ENCODE assay signal across 29 cellular contexts in the genomic region with DNA sequence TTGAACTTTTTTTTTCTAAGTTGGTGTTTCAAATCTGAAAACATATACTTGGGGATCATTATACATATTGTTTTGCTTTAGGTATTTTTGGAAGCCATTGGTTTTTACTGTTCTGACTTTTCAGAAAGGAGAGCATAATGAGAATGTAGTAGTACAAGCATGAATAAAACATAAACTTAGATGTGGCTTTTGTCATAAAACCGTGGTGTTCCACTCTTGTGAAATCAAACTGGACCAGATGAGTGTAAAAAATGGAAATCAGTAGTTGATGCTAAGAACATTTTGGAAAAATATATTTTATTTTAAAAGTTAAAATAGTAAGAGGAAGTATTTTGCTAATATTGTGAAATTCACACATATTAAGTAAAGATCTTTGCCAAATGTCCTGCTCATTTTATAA. TPM values are rescaled to one million over a fixed set of nuclear protein-coding genes. Genes with fewer than 3 reads are reported as not detected.
"Had no signal": no experiment of that assay in that cellular context is flagged by ENCODE, and none has a peak within 500 bp of the region (broad histone marks: within the 10 kb centered on the region; RNA-seq: fewer than 3 reads in every experiment).

No MANE protein-coding gene starts in this region.

- H3K9me3 ChIP-seq: gastrocnemius medialis had no signal

- H3K4me3 ChIP-seq: esophagus muscularis mucosa, gastrocnemius medialis had no signal

- H3K9me3 Mint-ChIP-seq: activated CD4-positive, alpha-beta T cell treated with anti-CD3 and anti-CD28 coated beads, Interleukin-2, amount 10 ng/mL, durations not matched to agents 7 days and 5 days; activated CD8-positive, alpha-beta T cell treated with anti-CD3 and anti-CD28 coated beads for 36 hours; activated T-cell treated with anti-CD3 and anti-CD28 coated beads, Interleukin-2, amount 50 U/mL, for 4 hours; activated T-helper 17 cell treated with anti-CD3 and anti-CD28 coated beads, Interleukin-2, amount 50 U/mL, for 72 hours; T-helper 2 cell treated with Interferon-gamma antibody and Interleukin-4, amounts not matched to agents 5 μg/mL and 100 μg/mL, for 36 hours; WTC11 had no signal

- H3K27me3 Mint-ChIP-seq: effector memory CD8-positive, alpha-beta T cell had no signal

- H3K36me3 ChIP-seq: brain microvascular endothelial cell, esophagus muscularis mucosa, gastrocnemius medialis had no signal

- H3K4me3 Mint-ChIP-seq: activated CD4-positive, alpha-beta T cell treated with anti-CD3 and anti-CD28 coated beads, Interleukin-2, amount 10 ng/mL, durations not matched to agents 7 days and 5 days; activated CD8-positive, alpha-beta T cell treated with anti-CD3 and anti-CD28 coated beads for 36 hours; activated naive CD8-positive, alpha-beta T cell; activated T-cell treated with anti-CD3 and anti-CD28 coated beads, Interleukin-2, amount 50 U/mL, for 4 hours; activated T-helper 17 cell treated with anti-CD3 and anti-CD28 coated beads, Interleukin-2, amount 50 U/mL, for 72 hours; effector memory CD8-positive, alpha-beta T cell; T-helper 17 cell; T-helper 2 cell treated with Interferon-gamma antibody and Interleukin-4, amounts not matched to agents 5 μg/mL and 100 μg/mL, for 36 hours; WTC11 had no signal

- DNase-seq: activated CD4-positive, alpha-beta T cell treated with anti-CD3 and anti-CD28 coated beads for 1 hour; activated CD4-positive, alpha-beta T cell treated with anti-CD3 and anti-CD28 coated beads for 4 hours; activated CD4-positive, alpha-beta T cell treated with anti-CD3 and anti-CD28 coated beads, Interleukin-2, amount 10 ng/mL, durations not matched to agents 7 days and 5 days; activated CD4-positive, alpha-beta T cell treated with anti-CD3 and anti-CD28 coated beads, Interleukin-2, amount 50 U/mL, for 4 hours; activated CD8-positive, alpha-beta memory T cell treated with anti-CD3 and anti-CD28 coated beads for 24 hours; activated CD8-positive, alpha-beta T cell treated with anti-CD3 and anti-CD28 coated beads for 36 hours; activated effector memory CD4-positive, alpha-beta T cell treated with Interleukin-2 at 50 U/mL for 16 hours; activated gamma-delta T cell treated with Interleukin-2 at 50 U/mL for 16 hours; activated naive CD4-positive, alpha-beta T cell treated with anti-CD3 and anti-CD28 coated beads, Interleukin-2, amount 50 U/mL, for 16 hours; activated naive CD4-positive, alpha-beta T cell treated with Interleukin-2 at 50 U/mL for 16 hours; activated T-cell treated with anti-CD3 and anti-CD28 coated beads, Interleukin-2, amount 50 U/mL, for 4 hours; amniotic stem cell; brain microvascular endothelial cell; caudate nucleus; cortex of kidney; dermis blood vessel endothelial cell; effector CD4-positive, alpha-beta T cell; effector memory CD8-positive, alpha-beta T cell; erythroblast; foreskin keratinocyte; gastrocnemius medialis; glutamatergic neuron; T-helper 1 cell; T-helper 17 cell had no signal

- H3K4me1 ChIP-seq: foreskin keratinocyte had no signal

- ATAC-seq: activated CD8-positive, alpha-beta T cell treated with anti-CD3 and anti-CD28 coated beads for 36 hours; activated T-cell treated with anti-CD3 and anti-CD28 coated beads, Interleukin-2, amount 50 U/mL, for 4 hours; activated T-helper 17 cell treated with anti-CD3 and anti-CD28 coated beads, Interleukin-2, amount 50 U/mL, for 72 hours; effector memory CD8-positive, alpha-beta T cell; foreskin keratinocyte; gastrocnemius medialis; T-helper 17 cell; WTC11 had no signal

- H3K27ac ChIP-seq: brain microvascular endothelial cell, esophagus muscularis mucosa, foreskin keratinocyte, gastrocnemius medialis had no signal

- H3K4me1 Mint-ChIP-seq: activated CD4-positive, alpha-beta T cell treated with anti-CD3 and anti-CD28 coated beads, Interleukin-2, amount 10 ng/mL, durations not matched to agents 7 days and 5 days; activated T-helper 17 cell treated with anti-CD3 and anti-CD28 coated beads, Interleukin-2, amount 50 U/mL, for 72 hours; T-helper 17 cell; WTC11 had no signal

- H3K36me3 Mint-ChIP-seq: activated naive CD8-positive, alpha-beta T cell; WTC11 had no signal

- H3K27me3 ChIP-seq: brain microvascular endothelial cell, esophagus muscularis mucosa, foreskin keratinocyte, gastrocnemius medialis had no signal

- H3K27ac Mint-ChIP-seq: activated CD4-positive, alpha-beta T cell treated with anti-CD3 and anti-CD28 coated beads, Interleukin-2, amount 10 ng/mL, durations not matched to agents 7 days and 5 days; activated CD8-positive, alpha-beta T cell treated with anti-CD3 and anti-CD28 coated beads for 36 hours; activated naive CD8-positive, alpha-beta T cell; activated T-helper 17 cell treated with anti-CD3 and anti-CD28 coated beads, Interleukin-2, amount 50 U/mL, for 72 hours; effector memory CD8-positive, alpha-beta T cell; T-helper 17 cell; T-helper 2 cell treated with Interferon-gamma antibody and Interleukin-4, amounts not matched to agents 5 μg/mL and 100 μg/mL, for 36 hours; WTC11 had no signal

RNA-seq across cellular contexts. Expression of a gene that starts 29.6 kb away (rescaled TPM):
- total RNA-seq: activated CD4-positive, alpha-beta T cell treated with anti-CD3 and anti-CD28 coated beads, Interleukin-2, amount 10 ng/mL, durations not matched to agents 7 days and 5 days; activated T-helper 17 cell treated with anti-CD3 and anti-CD28 coated beads, Interleukin-2, amount 50 U/mL, for 72 hours had no signal
